Comparison of ENCODE assay signal across 8 cellular contexts in the genomic region with DNA sequence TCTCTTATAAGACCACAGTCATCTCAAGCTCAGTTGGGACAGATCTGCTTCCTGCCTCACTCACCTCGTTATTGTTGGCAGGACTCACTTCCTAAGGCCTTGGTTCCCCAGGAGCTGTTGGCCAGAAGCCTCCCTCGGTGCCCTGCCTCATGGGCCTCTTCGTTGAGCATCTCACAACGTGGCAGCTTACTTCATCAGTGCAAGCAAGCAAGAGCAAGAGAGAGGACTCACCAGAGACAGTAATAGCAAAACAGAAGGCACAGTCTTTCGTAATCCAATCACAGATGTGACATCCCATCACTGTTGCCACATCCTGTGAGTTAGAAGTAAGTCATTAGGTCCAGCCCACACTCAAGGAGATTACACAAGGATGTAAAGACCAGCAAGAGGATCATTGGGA. TPM values are rescaled to one million over a fixed set of nuclear protein-coding genes. Genes with fewer than 3 reads are reported as not detected.
DNase-seq lines count a peak whose midpoint lies in the region; ATAC-seq and TF ChIP-seq lines count a peak whose summit lies in the region.

No MANE protein-coding gene starts in this region.

- no peaks in the 10 kb centered on the region for H3K27me3 ChIP-seq in GM06990 (replicated peaks; ENCODE audit: control insufficient read depth, insufficient read depth, low read length)
- H3K27me3 ChIP-seq in RWPE2 (ENCODE audit: insufficient read depth, poor library complexity, severe bottlenecking) = no peaks in the 10 kb centered on the region
- no peaks in the 10 kb centered on the region for H3K27me3 ChIP-seq in testis

- no peak for TF ChIP-seq CTCF in GM06990 (IDR thresholded peaks at IDR 0.05; ENCODE audit: insufficient read depth, low read length, poor library complexity, severe bottlenecking)
- no peak for TF ChIP-seq CTCF in RWPE2 (IDR thresholded peaks at IDR 0.05; ENCODE audit: poor library complexity, severe bottlenecking)
- TF ChIP-seq CTCF in testis (IDR thresholded peaks at IDR 0.05) = no peak

- peaks cover 85% of the 10 kb centered on the region for H3K4me1 Mint-ChIP-seq in dendritic cell treated with granulocyte-macrophage colony-stimulating factor and Interleukin-4, amounts not matched to agents 40 ng/mL and 50 ng/mL, for 4 days (ENCODE audit: low read depth)
- H3K4me1 Mint-ChIP-seq in naive B cell = peaks cover 51 to 66% (median 59%) of the 10 kb centered on the region in 3 donors

- peaks cover 24% of the 10 kb centered on the region for H3K4me1 ChIP-seq in RWPE2 (ENCODE audit: insufficient read depth, poor library complexity, severe bottlenecking)
- H3K4me1 ChIP-seq in testis = peaks cover 18% of the 10 kb centered on the region

- intact Hi-C loops in dendritic cell treated with granulocyte-macrophage colony-stimulating factor and Interleukin-4, amounts not matched to agents 40 ng/mL and 50 ng/mL, for 4 days (cut with micrococcal nuclease) = no loop called here
- intact Hi-C loops in testis (cut with DNase I; ENCODE audit: low total_unique reads) = no loop called here

- no peak overlapping the region for H3K4me3 Mint-ChIP-seq in dendritic cell treated with granulocyte-macrophage colony-stimulating factor and Interleukin-4, amounts not matched to agents 40 ng/mL and 50 ng/mL, for 4 days
- H3K4me3 Mint-ChIP-seq in naive B cell = peak overlapping the region in 4 of 8 donors; percentile 28 to 55 (median 44)

- ATAC-seq in RWPE2 (ENCODE audit: low read depth) (peak; percentile 47), naive B cell (ENCODE audit: low read depth in 2 of 2) (no peak), GM19395 (IDR thresholded peaks at IDR 0.05; ENCODE audit: unreplicated experiment) (no peak), GM18870 (IDR thresholded peaks at IDR 0.05; ENCODE audit: unreplicated experiment) (no peak)

- H3K27ac Mint-ChIP-seq in dendritic cell treated with granulocyte-macrophage colony-stimulating factor and Interleukin-4, amounts not matched to agents 40 ng/mL and 50 ng/mL, for 4 days = peak overlapping the region; percentile 68
- peak overlapping the region in 4 of 6 donors; percentile 17 to 89 (median 62) for H3K27ac Mint-ChIP-seq in naive B cell

- 50 to 67% methylated on average over 5 of the region's 5 CpGs for WGBS in testis, 2 donors

- H3K9me3 ChIP-seq in RWPE2 (ENCODE audit: severe bottlenecking) = no peaks in the 10 kb centered on the region
- H3K9me3 ChIP-seq in testis = no peaks in the 10 kb centered on the region

- H3K4me3 ChIP-seq in GM06990 (replicated peaks; ENCODE audit: low read depth, low read length) (no peak overlapping the region), RWPE2 (ENCODE audit: severe bottlenecking) (no peak overlapping the region), testis (no peak overlapping the region)

- DNase-seq in GM06990 (ENCODE audit: extremely low read depth, insufficient read length) (peak; percentile 43), RWPE2 (ENCODE audit: low spot score) (no peak), naive B cell (no peak), testis (no peak), NCI-H345 treated with DMSO at 0.1 percent for 48 hours (lab: John Stamatoyannopoulos, UW; ENCODE audit: unreplicated experiment) (no peak)

- no peak for TF ChIP-seq POLR2A in testis (IDR thresholded peaks at IDR 0.05)

- no peak overlapping the region for H3K27ac ChIP-seq in RWPE2 (ENCODE audit: poor library complexity, severe bottlenecking)
- H3K27ac ChIP-seq in testis = no peak overlapping the region

- H3K27me3 Mint-ChIP-seq in dendritic cell treated with granulocyte-macrophage colony-stimulating factor and Interleukin-4, amounts not matched to agents 40 ng/mL and 50 ng/mL, for 4 days = peaks cover 16% of the 10 kb centered on the region
- no peaks in the 10 kb centered on the region for H3K27me3 Mint-ChIP-seq in naive B cell

- no peaks in the 10 kb centered on the region for H3K36me3 ChIP-seq in GM06990 (ENCODE audit: control insufficient read depth, insufficient read depth, low read length)
- no peaks in the 10 kb centered on the region for H3K36me3 ChIP-seq in RWPE2 (ENCODE audit: low read depth)
- no peaks in the 10 kb centered on the region for H3K36me3 ChIP-seq in testis (ENCODE audit: low read depth, missing control alignments)

- peaks cover 2% of the 10 kb centered on the region for H3K36me3 Mint-ChIP-seq in dendritic cell treated with granulocyte-macrophage colony-stimulating factor and Interleukin-4, amounts not matched to agents 40 ng/mL and 50 ng/mL, for 4 days (ENCODE audit: low read depth)
- H3K36me3 Mint-ChIP-seq in naive B cell = peaks cover 0 to 4% of the 10 kb centered on the region in 2 donors

- H3K9me3 Mint-ChIP-seq in dendritic cell treated with granulocyte-macrophage colony-stimulating factor and Interleukin-4, amounts not matched to agents 40 ng/mL and 50 ng/mL, for 4 days = no peaks in the 10 kb centered on the region
- H3K9me3 Mint-ChIP-seq in naive B cell = no peaks in the 10 kb centered on the region

RNA-seq across cellular contexts. Expression of a gene that starts 5.1 kb away (rescaled TPM):
- 10 to 100 TPM; 52.0 to 87.2 (median 65.7) TPM for polyA plus RNA-seq in naive B cell (ENCODE audit: low read depth in 6 of 6)
- total RNA-seq in testis = 10 to 100 TPM; 69.7 to 78.7 TPM
- 60.3 TPM for polyA plus RNA-seq in testis (ENCODE audit: insufficient read depth, low read depth, low replicate concordance)

RNA-seq across cellular contexts. Expression of a gene that starts 27.3 kb away (rescaled TPM):
- 10 to 100 TPM; 13.2 to 23.8 (median 20.1) TPM for polyA plus RNA-seq in naive B cell (ENCODE audit: low read depth in 6 of 6)
- 10 to 100 TPM; 76.6 to 88.0 TPM for total RNA-seq in testis
- polyA plus RNA-seq in testis (ENCODE audit: insufficient read depth, low read depth, low replicate concordance) = 25.4 TPM
